Comparison of ENCODE assay signal across 1 cellular context in the genomic region with DNA sequence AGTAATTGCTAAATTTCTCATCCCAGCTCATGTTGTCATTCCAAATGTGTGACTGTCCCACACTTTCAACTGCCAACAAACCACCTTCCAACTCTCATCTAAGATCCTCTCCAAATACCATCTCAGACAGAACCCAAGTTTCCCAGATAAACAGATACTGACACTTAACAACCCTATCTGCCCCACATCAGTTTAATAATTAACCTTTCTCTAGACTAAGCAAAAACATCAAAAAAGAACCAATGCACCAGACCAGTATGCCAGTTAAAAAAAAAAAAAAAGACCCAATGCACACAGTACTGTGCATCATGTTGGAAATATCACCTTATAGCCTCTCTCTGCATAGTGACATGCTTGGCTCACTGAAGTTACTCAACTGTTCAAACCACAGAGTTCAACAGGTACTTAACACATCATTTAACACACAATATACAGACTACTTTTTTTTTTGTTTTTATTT.
TF ChIP-seq lines count a peak whose summit lies in the region.

No MANE protein-coding gene starts in this region.

TF ChIP-seq in liver, 16 proteins besides CTCF, POLR2A, EP300 and RAD21 (continued from another document):
- TF ChIP-seq, protein P1, sequence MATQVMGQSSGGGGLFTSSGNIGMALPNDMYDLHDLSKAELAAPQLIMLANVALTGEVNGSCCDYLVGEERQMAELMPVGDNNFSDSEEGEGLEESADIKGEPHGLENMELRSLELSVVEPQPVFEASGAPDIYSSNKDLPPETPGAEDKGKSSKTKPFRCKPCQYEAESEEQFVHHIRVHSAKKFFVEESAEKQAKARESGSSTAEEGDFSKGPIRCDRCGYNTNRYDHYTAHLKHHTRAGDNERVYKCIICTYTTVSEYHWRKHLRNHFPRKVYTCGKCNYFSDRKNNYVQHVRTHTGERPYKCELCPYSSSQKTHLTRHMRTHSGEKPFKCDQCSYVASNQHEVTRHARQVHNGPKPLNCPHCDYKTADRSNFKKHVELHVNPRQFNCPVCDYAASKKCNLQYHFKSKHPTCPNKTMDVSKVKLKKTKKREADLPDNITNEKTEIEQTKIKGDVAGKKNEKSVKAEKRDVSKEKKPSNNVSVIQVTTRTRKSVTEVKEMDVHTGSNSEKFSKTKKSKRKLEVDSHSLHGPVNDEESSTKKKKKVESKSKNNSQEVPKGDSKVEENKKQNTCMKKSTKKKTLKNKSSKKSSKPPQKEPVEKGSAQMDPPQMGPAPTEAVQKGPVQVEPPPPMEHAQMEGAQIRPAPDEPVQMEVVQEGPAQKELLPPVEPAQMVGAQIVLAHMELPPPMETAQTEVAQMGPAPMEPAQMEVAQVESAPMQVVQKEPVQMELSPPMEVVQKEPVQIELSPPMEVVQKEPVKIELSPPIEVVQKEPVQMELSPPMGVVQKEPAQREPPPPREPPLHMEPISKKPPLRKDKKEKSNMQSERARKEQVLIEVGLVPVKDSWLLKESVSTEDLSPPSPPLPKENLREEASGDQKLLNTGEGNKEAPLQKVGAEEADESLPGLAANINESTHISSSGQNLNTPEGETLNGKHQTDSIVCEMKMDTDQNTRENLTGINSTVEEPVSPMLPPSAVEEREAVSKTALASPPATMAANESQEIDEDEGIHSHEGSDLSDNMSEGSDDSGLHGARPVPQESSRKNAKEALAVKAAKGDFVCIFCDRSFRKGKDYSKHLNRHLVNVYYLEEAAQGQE (IDR thresholded peaks at IDR 0.05): no peak
- TF ChIP-seq GABPA (IDR thresholded peaks at IDR 0.05 in 1 of 2, conservative IDR thresholded peaks at IDR 0.05 in 1 of 2) (no peak), FOXA1 (IDR thresholded peaks at IDR 0.05) (no peak), JUND (IDR thresholded peaks at IDR 0.05) (no peak), HNF4G (IDR thresholded peaks at IDR 0.05) (no peak)
